ENCODE assay signal across 18 cellular contexts in the genomic region with DNA sequence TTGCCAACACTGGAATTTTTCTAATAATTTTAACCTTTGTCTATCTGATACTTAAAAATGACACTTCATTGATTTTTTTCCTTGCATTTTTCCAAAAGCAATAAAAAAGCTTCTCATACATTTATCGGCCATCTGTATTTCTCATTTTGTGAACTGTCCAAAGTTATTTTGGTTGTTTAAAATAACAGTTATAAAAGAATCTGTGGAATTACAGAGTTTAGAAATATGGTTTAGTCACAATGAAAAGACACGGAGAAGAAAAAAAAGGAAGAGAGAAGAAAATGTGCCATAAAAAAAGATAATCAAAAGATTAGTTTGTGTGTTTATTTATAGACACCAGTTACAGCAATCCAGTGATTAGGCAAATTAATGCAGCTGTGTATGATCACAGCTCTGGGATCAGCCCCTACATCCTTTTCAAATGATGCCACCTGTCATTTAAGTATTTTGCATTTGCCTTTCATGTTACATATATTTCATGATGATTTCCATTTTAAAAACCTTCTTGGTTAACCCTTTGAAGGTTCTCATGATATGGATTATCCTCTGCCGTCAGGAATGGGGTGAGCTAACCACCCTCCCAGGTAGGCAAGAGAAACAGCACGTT.
DNase-seq lines count a peak whose midpoint lies in the region; ATAC-seq and TF ChIP-seq lines count a peak whose summit lies in the region.
"Had no signal": no experiment of that assay in that cellular context is flagged by ENCODE, and none has a peak within 500 bp of the region (broad histone marks: within the 10 kb centered on the region; RNA-seq: fewer than 3 reads in every experiment).

No MANE protein-coding gene starts in this region.

- ATAC-seq in IMR-90 (ENCODE audit: low read depth) (peak; percentile 62), GM21423 (IDR thresholded peaks at IDR 0.05; ENCODE audit: unreplicated experiment) (no peak)
- no peak for ATAC-seq in activated naive CD8-positive, alpha-beta T cell treated with anti-CD3 and anti-CD28 coated beads, Interleukin-2, amount 50 U/mL, for 24 hours
- no peak for ATAC-seq in naive thymus-derived CD8-positive, alpha-beta T cell
- ATAC-seq: HCT116 had no signal

- no peaks in the 10 kb centered on the region for H3K9me3 Mint-ChIP-seq in activated naive CD8-positive, alpha-beta T cell treated with anti-CD3 and anti-CD28 coated beads, Interleukin-2, amount 50 U/mL, for 24 hours
- peaks cover 0 to 1% (median 0%) of the 10 kb centered on the region in 9 donors for H3K9me3 Mint-ChIP-seq in naive thymus-derived CD8-positive, alpha-beta T cell

- dilution Hi-C loops in IMR-90 (cut with HindIII; ENCODE audit: low sequenced_read_pairs, unreplicated experiment), result no loop called here

- H2BK20ac ChIP-seq in IMR-90 (ENCODE audit: low read depth, low read length), result peak overlapping the region; percentile 94

- H3K36me3 Mint-ChIP-seq in activated naive CD8-positive, alpha-beta T cell treated with anti-CD3 and anti-CD28 coated beads, Interleukin-2, amount 50 U/mL, for 24 hours (ENCODE audit: low read depth), result peaks cover 63% of the 10 kb centered on the region
- peaks cover 0 to 19% (median 18%) of the 10 kb centered on the region in 3 donors for H3K36me3 Mint-ChIP-seq in naive thymus-derived CD8-positive, alpha-beta T cell

- peak overlapping the region; percentile 44; the same call in 1 of the 2 replicates for H3K23ac ChIP-seq in IMR-90 (ENCODE audit: low read depth, low read length)

- H2BK120ac ChIP-seq in IMR-90 (ENCODE audit: low read depth, low read length), result peak overlapping the region; percentile 41; the same call in 1 of the 2 replicates

- peak overlapping the region; percentile 79 for H3K4ac ChIP-seq in IMR-90 (ENCODE audit: low read depth, low read length)

- WGBS in IMR-90 (ENCODE audit: extremely low coverage in 2 of 2, insufficient read length in 1 of 2), 2 experiments, result no CpG with 5 or more reads among the region's 4 CpGs

- 0 out of 2 replicates have a peak, but pooled peaks cover 2% of the 10 kb centered on the region for H3K9me1 ChIP-seq in IMR-90 (ENCODE audit: insufficient read depth, low read length)

- DNase-seq in IMR-90 (peak; percentile 32), NCI-H526 (lab: John Stamatoyannopoulos, UW) (peak; percentile 42 to 74), HK-2 (ENCODE audit: unreplicated experiment) (no peak), COLO668 (lab: John Stamatoyannopoulos, UW; ENCODE audit: unreplicated experiment) (no peak)
- no peak for DNase-seq in activated naive CD8-positive, alpha-beta T cell treated with anti-CD3 and anti-CD28 coated beads, Interleukin-2, amount 50 U/mL, for 24 hours
- no peak for DNase-seq in naive thymus-derived CD8-positive, alpha-beta T cell
- no peak for DNase-seq in stimulated activated CD4-positive, alpha-beta T cell treated with anti-CD3 and anti-CD28 coated beads, Interleukin-2, amount 100 ng/mL, for 24 hours
- DNase-seq: DMS 273 treated with DMSO at 0.1 percent for 48 hours, EL, GM23248, KG1, NCI-H1105, NCI-H187 treated with DMSO at 0.1 percent for 48 hours, NCI-H446, NCI-H774 had no signal

- no peak for TF ChIP-seq RAD21 in IMR-90 (IDR thresholded peaks at IDR 0.05; ENCODE audit: low read length)

- in situ Hi-C loops in IMR-90 (cut with MboI; ENCODE audit: low sequenced_read_pairs), result no loop called here

- no peaks in the 10 kb centered on the region for H3K9me3 ChIP-seq in IMR-90 (ENCODE audit: control insufficient read depth, insufficient read depth, low read length)
- H3K9me3 ChIP-seq: SJSA1 had no signal

- peak overlapping the region; percentile 69; the same call in 1 of the 2 replicates for H3K14ac ChIP-seq in IMR-90 (replicated peaks; ENCODE audit: low read depth, low read length)

- H3K27me3 ChIP-seq in IMR-90 (ENCODE audit: control insufficient read depth, insufficient read depth, low read length), result no peaks in the 10 kb centered on the region
- H3K27me3 ChIP-seq: SJSA1 had no signal

- H3K27me3 Mint-ChIP-seq in activated naive CD8-positive, alpha-beta T cell treated with anti-CD3 and anti-CD28 coated beads, Interleukin-2, amount 50 U/mL, for 24 hours, result no peaks in the 10 kb centered on the region
- no peaks in the 10 kb centered on the region for H3K27me3 Mint-ChIP-seq in naive thymus-derived CD8-positive, alpha-beta T cell

- H2AFZ ChIP-seq in IMR-90 (replicated peaks; ENCODE audit: low read length, poor library complexity), result no peak overlapping the region
- H2AFZ ChIP-seq: GM23248 had no signal

- intact Hi-C loops in IMR-90 (cut with micrococcal nuclease), result no loop called here

- H3K4me3 ChIP-seq in IMR-90 (ENCODE audit: insufficient read depth, low read depth, low read length), result no peak overlapping the region
- H3K4me3 ChIP-seq: GM23248, SJSA1 had no signal

- H2BK15ac ChIP-seq in IMR-90 (ENCODE audit: low read depth, low read length), result peak overlapping the region; percentile 15; the same call in 1 of the 3 replicates

- peak overlapping the region; percentile 55 for H2BK5ac ChIP-seq in IMR-90 (ENCODE audit: low read depth, low read length, poor library complexity, severe bottlenecking)

- TF ChIP-seq CTCF in IMR-90 (conservative IDR thresholded peaks at IDR 0.05; ENCODE audit: low read depth, low read length), result no peak

- H2AK9ac ChIP-seq in IMR-90 (replicated peaks; ENCODE audit: low read depth, low read length, poor library complexity), result no peak overlapping the region

- H3K18ac ChIP-seq in IMR-90 (ENCODE audit: low read depth, low read length), result peak overlapping the region; percentile 84

- H3K56ac ChIP-seq in IMR-90 (ENCODE audit: extremely low read depth, insufficient read depth, low read length), result no peak overlapping the region

- peak overlapping the region in 1 of 2 experiments; percentile 41; a peak in 1 of 4 replicates for H4K8ac ChIP-seq in IMR-90 (ENCODE audit: low read depth in 2 of 2, low read length in 2 of 2)

- no peak overlapping the region for H3K9ac ChIP-seq in IMR-90 (ENCODE audit: low read depth, low read length)
- H3K9ac ChIP-seq: GM23248 had no signal

- peak overlapping the region; percentile 67 for H4K5ac ChIP-seq in IMR-90 (ENCODE audit: low read depth, low read length)

- H4K20me1 ChIP-seq in IMR-90 (ENCODE audit: insufficient read depth, low read length), result no peaks in the 10 kb centered on the region

- CTCF ChIA-PET in IMR-90 (lab: Yijun Ruan, JAX), result no interaction called here

- H3K4me1 ChIP-seq in IMR-90 (ENCODE audit: control insufficient read depth, insufficient read depth, low read length), result peaks cover 11% of the 10 kb centered on the region

- peak overlapping the region; percentile 55 for H3K27ac Mint-ChIP-seq in activated naive CD8-positive, alpha-beta T cell treated with anti-CD3 and anti-CD28 coated beads, Interleukin-2, amount 50 U/mL, for 24 hours
- H3K27ac Mint-ChIP-seq in naive thymus-derived CD8-positive, alpha-beta T cell, result peak overlapping the region in 9 of 10 donors; percentile 7 to 96 (median 84)

- H3K4me1 Mint-ChIP-seq in activated naive CD8-positive, alpha-beta T cell treated with anti-CD3 and anti-CD28 coated beads, Interleukin-2, amount 50 U/mL, for 24 hours, result peaks cover 81% of the 10 kb centered on the region
- peaks cover 41 to 74% (median 60%) of the 10 kb centered on the region in 4 donors for H3K4me1 Mint-ChIP-seq in naive thymus-derived CD8-positive, alpha-beta T cell

- no peaks in the 10 kb centered on the region for H3K36me3 ChIP-seq in IMR-90 (ENCODE audit: control insufficient read depth, insufficient read depth, low read length)
- H3K36me3 ChIP-seq: SJSA1 had no signal

- no peak for TF ChIP-seq POLR2A in IMR-90 (IDR thresholded peaks at IDR 0.05; ENCODE audit: low read depth, low read length)

- POLR2A ChIA-PET in IMR-90 (lab: Charles Lee; ENCODE audit: unreplicated experiment), result no interaction called here
- POLR2A ChIA-PET in naive thymus-derived CD8-positive, alpha-beta T cell (lab: Charles Lee), result no interaction called here

- no TSS peak for BruUV-seq in IMR-90 (replicated peaks; lab: Mats Ljungman, UMichigan)

- H3K4me3 Mint-ChIP-seq in activated naive CD8-positive, alpha-beta T cell treated with anti-CD3 and anti-CD28 coated beads, Interleukin-2, amount 50 U/mL, for 24 hours, result no peak overlapping the region
- peak overlapping the region in 1 of 10 donors; percentile 65 for H3K4me3 Mint-ChIP-seq in naive thymus-derived CD8-positive, alpha-beta T cell

- peak overlapping the region; percentile 57 for H3K4me2 ChIP-seq in IMR-90 (ENCODE audit: low read depth, low read length)

- peak overlapping the region; percentile 84; the same call in 1 of the 2 replicates for H2AK5ac ChIP-seq in IMR-90 (ENCODE audit: low read depth, low read length)

- H3K27ac ChIP-seq in IMR-90 (ENCODE audit: insufficient read depth, low read length), result peak overlapping the region; percentile 65; the same call in 1 of the 2 replicates
- H3K27ac ChIP-seq: GM23248, SJSA1 had no signal

- H4K91ac ChIP-seq in IMR-90 (ENCODE audit: insufficient read depth, low read depth, low read length), result peak overlapping the region; percentile 19; the same call in 1 of the 2 replicates

- no peaks in the 10 kb centered on the region for H3K79me1 ChIP-seq in IMR-90 (ENCODE audit: low read depth in 1 of 2, low read length in 2 of 2)

TF ChIP-seq in IMR-90, 13 proteins besides CTCF, POLR2A, EP300 and RAD21 (continues in another document):
- TF ChIP-seq ELK1 (IDR thresholded peaks at IDR 0.05; ENCODE audit: borderline replicate concordance, low read depth, low read length) (no peak), CEBPB (IDR thresholded peaks at IDR 0.05; ENCODE audit: low read depth, low read length) (no peak), NFE2L2 (IDR thresholded peaks at IDR 0.05; ENCODE audit: low read depth, low read length) (no peak), SMC3 (IDR thresholded peaks at IDR 0.05; ENCODE audit: low read depth, low read length) (no peak), BHLHE40 (IDR thresholded peaks at IDR 0.05; ENCODE audit: low read depth, low read length) (no peak), MAZ (IDR thresholded peaks at IDR 0.05; ENCODE audit: borderline replicate concordance, low read depth, low read length) (no peak), USF2 (IDR thresholded peaks at IDR 0.05; ENCODE audit: low read depth, low read length) (no peak)

Comparison
In these comparisons a context has a peak if more than half of its experiments do, and no peak if none do; other contexts are left out.
1. DNase-seq: peak in IMR-90 (single experiment) and NCI-H526 (2 of 2); none in activated naive CD8-positive, alpha-beta T cell treated with anti-CD3 and anti-CD28 coated beads, Interleukin-2, amount 50 U/mL, for 24 hours (single experiment), naive thymus-derived CD8-positive, alpha-beta T cell (0 of 10), HK-2 (single experiment), COLO668 (single experiment) and stimulated activated CD4-positive, alpha-beta T cell treated with anti-CD3 and anti-CD28 coated beads, Interleukin-2, amount 100 ng/mL, for 24 hours (0 of 2).